ENCODE assay signal across 13 cellular contexts in genomic region chr5:158968160-158968559, GRCh38.
"Had no signal": no experiment of that assay in that cellular context is flagged by ENCODE, and none has a peak within 500 bp of the region (broad histone marks: within the 10 kb centered on the region; RNA-seq: fewer than 3 reads in every experiment).

No MANE protein-coding gene starts in this region.

- H3K36me3 Mint-ChIP-seq: activated naive CD4-positive, alpha-beta T cell treated with anti-CD3 and anti-CD28 coated beads, Interleukin-2, amount 50 U/mL, for 72 hours; WTC11 had no signal

- H3K9me3 Mint-ChIP-seq: activated CD4-positive, alpha-beta T cell treated with anti-CD3 and anti-CD28 coated beads, Interleukin-2, amount 10 ng/mL, durations not matched to agents 7 days and 5 days; activated naive CD4-positive, alpha-beta T cell treated with anti-CD3 and anti-CD28 coated beads, Interleukin-2, amount 50 U/mL, for 72 hours; endodermal cell; neural crest cell; WTC11 had no signal

- H3K27me3 ChIP-seq: pancreas, stomach had no signal

- DNase-seq: activated CD4-positive, alpha-beta T cell treated with anti-CD3 and anti-CD28 coated beads, Interleukin-2, amount 10 ng/mL, durations not matched to agents 7 days and 5 days; activated effector memory CD4-positive, alpha-beta T cell treated with Interleukin-2 at 50 U/mL for 16 hours; activated T-cell treated with anti-CD3 and anti-CD28 coated beads, Interleukin-2, amount 50 U/mL, for 1 hour; endodermal cell; mesendoderm; pancreas; stimulated activated CD4-positive, alpha-beta T cell treated with anti-CD3 and anti-CD28 coated beads, Interleukin-4, amount 100 ng/mL, for 24 hours; stomach had no signal

- H3K4me1 Mint-ChIP-seq: activated CD4-positive, alpha-beta T cell treated with anti-CD3 and anti-CD28 coated beads, Interleukin-2, amount 10 ng/mL, durations not matched to agents 7 days and 5 days; endodermal cell; WTC11 had no signal

- H3K27ac Mint-ChIP-seq: activated CD4-positive, alpha-beta T cell treated with anti-CD3 and anti-CD28 coated beads, Interleukin-2, amount 10 ng/mL, durations not matched to agents 7 days and 5 days; activated naive CD4-positive, alpha-beta T cell treated with anti-CD3 and anti-CD28 coated beads, Interleukin-2, amount 50 U/mL, for 72 hours; endodermal cell; WTC11 had no signal

- ATAC-seq: activated naive CD4-positive, alpha-beta T cell treated with anti-CD3 and anti-CD28 coated beads, Interleukin-2, amount 50 U/mL, for 72 hours; esophagus mucosa; left lobe of liver; WTC11 had no signal

- H3K36me3 ChIP-seq: pancreas, stomach had no signal

- H3K4me3 ChIP-seq: pancreas, stomach had no signal

- H3K4me1 ChIP-seq: pancreas, stomach had no signal

- H3K4me3 Mint-ChIP-seq: activated CD4-positive, alpha-beta T cell treated with anti-CD3 and anti-CD28 coated beads, Interleukin-2, amount 10 ng/mL, durations not matched to agents 7 days and 5 days; endodermal cell; neural crest cell; WTC11 had no signal

- H3K9me3 ChIP-seq: pancreas, stomach had no signal

- H3K27ac ChIP-seq: pancreas, stomach had no signal
